ENCODE assay signal across 1 cellular context in genomic region chr11:65899356-65900124, GRCh38.
TF ChIP-seq lines count a peak whose summit lies in the region.

No MANE protein-coding gene starts in this region.

TF ChIP-seq in HepG2, 621 proteins besides CTCF, POLR2A, EP300 and RAD21 (continued from another document and continues in another):
- TF ChIP-seq ZBTB26 (CRISPR knock-in tag; IDR thresholded peaks at IDR 0.05; ENCODE audit: borderline replicate concordance) (no peak; the same call in 1 of the 2 replicates), CHD4 (IDR thresholded peaks at IDR 0.05; ENCODE audit: borderline replicate concordance, low read length) (no peak), PAWR (CRISPR knock-in tag; IDR thresholded peaks at IDR 0.05; ENCODE audit: borderline replicate concordance) (no peak), ZNF616 (CRISPR knock-in tag; IDR thresholded peaks at IDR 0.05; ENCODE audit: low read depth) (no peak), GATAD2A (CRISPR knock-in tag; IDR thresholded peaks at IDR 0.05) (peak; percentile 56; the same call in 1 of the 2 replicates), PHF21A (CRISPR knock-in tag; IDR thresholded peaks at IDR 0.05) (peak; percentile 30; the same call in 1 of the 2 replicates), SMYD3 (CRISPR knock-in tag; IDR thresholded peaks at IDR 0.05) (0 out of 2 replicates have a peak, but pooled peaks have one; percentile 34), ZFP36L1 (CRISPR knock-in tag; IDR thresholded peaks at IDR 0.05) (peak; percentile 80; the same call in 1 of the 2 replicates), NFATC3 (CRISPR knock-in tag; IDR thresholded peaks at IDR 0.05) (no peak), ZSCAN21 (CRISPR knock-in tag; IDR thresholded peaks at IDR 0.05; ENCODE audit: borderline replicate concordance) (peak; percentile 87; the same call in 1 of the 2 replicates), ETS1 (CRISPR knock-in tag; IDR thresholded peaks at IDR 0.05) (no peak), ZNF205 (CRISPR knock-in tag; IDR thresholded peaks at IDR 0.05) (0 out of 2 replicates have a peak, but pooled peaks have one; percentile 15), PCBP2 (optimal IDR thresholded peaks at IDR 0.05; ENCODE audit: low read depth, low read length, poor library complexity, severe bottlenecking) (no peak), BRCA1 (CRISPR knock-in tag; IDR thresholded peaks at IDR 0.05) (no peak), ETV6 (CRISPR knock-in tag; conservative IDR thresholded peaks at IDR 0.05) (0 out of 2 replicates have a peak, but pooled peaks have one; percentile 60), SIX4 (CRISPR knock-in tag; IDR thresholded peaks at IDR 0.05) (no peak), TBP (CRISPR knock-in tag; IDR thresholded peaks at IDR 0.05) (no peak), ZNF614 (CRISPR knock-in tag; IDR thresholded peaks at IDR 0.05; ENCODE audit: borderline replicate concordance) (peak; percentile 69; the same call in 1 of the 2 replicates), ATRX (CRISPR knock-in tag; IDR thresholded peaks at IDR 0.05; ENCODE audit: borderline replicate concordance) (no peak), SOX13 (IDR thresholded peaks at IDR 0.05) (no peak), SOX13 (CRISPR knock-in tag; conservative IDR thresholded peaks at IDR 0.05 in 1 of 2, IDR thresholded peaks at IDR 0.05 in 1 of 2) (peak in 1 of 2 experiments; percentile 21; a peak in 1 of 4 replicates), EED (CRISPR knock-in tag; IDR thresholded peaks at IDR 0.05) (peak; percentile 74), KAT7 (CRISPR knock-in tag; IDR thresholded peaks at IDR 0.05; ENCODE audit: borderline replicate concordance) (0 out of 2 replicates have a peak, but pooled peaks have one; percentile 38), ZNF580 (CRISPR knock-in tag; IDR thresholded peaks at IDR 0.05; ENCODE audit: borderline replicate concordance, low read depth) (0 out of 2 replicates have a peak, but pooled peaks have one; percentile 37), ZNF124 (CRISPR knock-in tag; IDR thresholded peaks at IDR 0.05) (no peak), KDM3A (CRISPR knock-in tag; IDR thresholded peaks at IDR 0.05; ENCODE audit: low read depth) (no peak), JARID2 (CRISPR knock-in tag; IDR thresholded peaks at IDR 0.05; ENCODE audit: insufficient replicate concordance) (no peak), CENPX (CRISPR knock-in tag; IDR thresholded peaks at IDR 0.05) (no peak), NCOA2 (CRISPR knock-in tag; IDR thresholded peaks at IDR 0.05) (peak; percentile 21; the same call in 1 of the 2 replicates), ZNF503 (CRISPR knock-in tag; IDR thresholded peaks at IDR 0.05) (no peak), PHF20 (CRISPR knock-in tag; IDR thresholded peaks at IDR 0.05) (no peak; the same call in 1 of the 2 replicates), STAG1 (CRISPR knock-in tag; IDR thresholded peaks at IDR 0.05) (no peak), ZSCAN29 (CRISPR knock-in tag; conservative IDR thresholded peaks at IDR 0.05) (no peak), RBM39 (IDR thresholded peaks at IDR 0.05; ENCODE audit: low read depth, low read length, poor library complexity, severe bottlenecking) (peak; percentile 99), ATF7 (IDR thresholded peaks at IDR 0.05) (no peak), ATF7 (CRISPR knock-in tag; IDR thresholded peaks at IDR 0.05) (no peak), NR2F6 (IDR thresholded peaks at IDR 0.05) (no peak), NR2F6 (CRISPR knock-in tag; IDR thresholded peaks at IDR 0.05) (no peak; the same call in 1 of the 2 replicates), GLI4 (CRISPR knock-in tag; IDR thresholded peaks at IDR 0.05; ENCODE audit: borderline replicate concordance) (peak; percentile 77; the same call in 1 of the 2 replicates), KLF6 (CRISPR knock-in tag; IDR thresholded peaks at IDR 0.05) (0 out of 2 replicates have a peak, but pooled peaks have one; percentile 44), ADNP (CRISPR knock-in tag; IDR thresholded peaks at IDR 0.05) (no peak), ZBTB39 (CRISPR knock-in tag; IDR thresholded peaks at IDR 0.05) (peak; percentile 72; the same call in 1 of the 2 replicates), SIN3A (IDR thresholded peaks at IDR 0.05; ENCODE audit: borderline replicate concordance, low read depth, low read length) (peak; percentile 31; the same call in 1 of the 2 replicates), ZNF674 (CRISPR knock-in tag; IDR thresholded peaks at IDR 0.05; ENCODE audit: low read depth) (no peak), KDM5B (CRISPR knock-in tag; IDR thresholded peaks at IDR 0.05; ENCODE audit: borderline replicate concordance) (peak; percentile 72; the same call in 1 of the 2 replicates), ARID2 (CRISPR knock-in tag; IDR thresholded peaks at IDR 0.05; ENCODE audit: borderline replicate concordance) (peak; percentile 91), YY1 (IDR thresholded peaks at IDR 0.05; ENCODE audit: insufficient read depth, insufficient replicate concordance, low read depth, low read length) (peak; percentile 48), REPIN1 (CRISPR knock-in tag; IDR thresholded peaks at IDR 0.05; ENCODE audit: borderline replicate concordance, low read depth) (peak; percentile 47; the same call in 1 of the 2 replicates)
- TF ChIP-seq, protein P1, sequence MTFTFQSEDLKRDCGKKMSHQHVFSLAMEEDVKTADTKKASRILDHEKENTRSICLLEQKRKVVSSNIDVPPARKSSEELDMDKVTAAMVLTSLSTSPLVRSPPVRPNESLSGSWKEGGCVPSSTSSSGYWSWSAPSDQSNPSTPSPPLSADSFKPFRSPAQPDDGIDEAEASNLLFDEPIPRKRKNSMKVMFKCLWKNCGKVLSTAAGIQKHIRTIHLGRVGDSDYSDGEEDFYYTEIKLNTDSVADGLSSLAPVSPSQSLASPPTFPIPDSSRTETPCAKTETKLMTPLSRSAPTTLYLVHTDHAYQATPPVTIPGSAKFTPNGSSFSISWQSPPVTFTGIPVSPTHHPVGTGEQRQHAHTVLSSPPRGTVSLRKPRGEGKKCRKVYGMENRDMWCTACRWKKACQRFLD (CRISPR knock-in tag; IDR thresholded peaks at IDR 0.05; ENCODE audit: borderline replicate concordance), result no peak
- TF ChIP-seq, protein P2, sequence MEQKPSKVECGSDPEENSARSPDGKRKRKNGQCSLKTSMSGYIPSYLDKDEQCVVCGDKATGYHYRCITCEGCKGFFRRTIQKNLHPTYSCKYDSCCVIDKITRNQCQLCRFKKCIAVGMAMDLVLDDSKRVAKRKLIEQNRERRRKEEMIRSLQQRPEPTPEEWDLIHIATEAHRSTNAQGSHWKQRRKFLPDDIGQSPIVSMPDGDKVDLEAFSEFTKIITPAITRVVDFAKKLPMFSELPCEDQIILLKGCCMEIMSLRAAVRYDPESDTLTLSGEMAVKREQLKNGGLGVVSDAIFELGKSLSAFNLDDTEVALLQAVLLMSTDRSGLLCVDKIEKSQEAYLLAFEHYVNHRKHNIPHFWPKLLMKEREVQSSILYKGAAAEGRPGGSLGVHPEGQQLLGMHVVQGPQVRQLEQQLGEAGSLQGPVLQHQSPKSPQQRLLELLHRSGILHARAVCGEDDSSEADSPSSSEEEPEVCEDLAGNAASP (CRISPR knock-in tag; IDR thresholded peaks at IDR 0.05; ENCODE audit: borderline replicate concordance), result peak; percentile 37; the same call in 1 of the 2 replicates
- TF ChIP-seq, protein P3, sequence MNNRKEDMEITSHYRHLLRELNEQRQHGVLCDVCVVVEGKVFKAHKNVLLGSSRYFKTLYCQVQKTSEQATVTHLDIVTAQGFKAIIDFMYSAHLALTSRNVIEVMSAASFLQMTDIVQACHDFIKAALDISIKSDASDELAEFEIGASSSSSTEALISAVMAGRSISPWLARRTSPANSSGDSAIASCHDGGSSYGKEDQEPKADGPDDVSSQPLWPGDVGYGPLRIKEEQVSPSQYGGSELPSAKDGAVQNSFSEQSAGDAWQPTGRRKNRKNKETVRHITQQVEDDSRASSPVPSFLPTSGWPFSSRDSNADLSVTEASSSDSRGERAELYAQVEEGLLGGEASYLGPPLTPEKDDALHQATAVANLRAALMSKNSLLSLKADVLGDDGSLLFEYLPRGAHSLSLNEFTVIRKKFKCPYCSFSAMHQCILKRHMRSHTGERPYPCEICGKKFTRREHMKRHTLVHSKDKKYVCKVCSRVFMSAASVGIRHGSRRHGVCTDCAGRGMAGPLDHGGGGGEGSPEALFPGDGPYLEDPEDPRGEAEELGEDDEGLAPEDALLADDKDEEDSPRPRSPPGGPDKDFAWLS (CRISPR knock-in tag; IDR thresholded peaks at IDR 0.05; ENCODE audit: borderline replicate concordance), result no peak
- TF ChIP-seq, protein P4, sequence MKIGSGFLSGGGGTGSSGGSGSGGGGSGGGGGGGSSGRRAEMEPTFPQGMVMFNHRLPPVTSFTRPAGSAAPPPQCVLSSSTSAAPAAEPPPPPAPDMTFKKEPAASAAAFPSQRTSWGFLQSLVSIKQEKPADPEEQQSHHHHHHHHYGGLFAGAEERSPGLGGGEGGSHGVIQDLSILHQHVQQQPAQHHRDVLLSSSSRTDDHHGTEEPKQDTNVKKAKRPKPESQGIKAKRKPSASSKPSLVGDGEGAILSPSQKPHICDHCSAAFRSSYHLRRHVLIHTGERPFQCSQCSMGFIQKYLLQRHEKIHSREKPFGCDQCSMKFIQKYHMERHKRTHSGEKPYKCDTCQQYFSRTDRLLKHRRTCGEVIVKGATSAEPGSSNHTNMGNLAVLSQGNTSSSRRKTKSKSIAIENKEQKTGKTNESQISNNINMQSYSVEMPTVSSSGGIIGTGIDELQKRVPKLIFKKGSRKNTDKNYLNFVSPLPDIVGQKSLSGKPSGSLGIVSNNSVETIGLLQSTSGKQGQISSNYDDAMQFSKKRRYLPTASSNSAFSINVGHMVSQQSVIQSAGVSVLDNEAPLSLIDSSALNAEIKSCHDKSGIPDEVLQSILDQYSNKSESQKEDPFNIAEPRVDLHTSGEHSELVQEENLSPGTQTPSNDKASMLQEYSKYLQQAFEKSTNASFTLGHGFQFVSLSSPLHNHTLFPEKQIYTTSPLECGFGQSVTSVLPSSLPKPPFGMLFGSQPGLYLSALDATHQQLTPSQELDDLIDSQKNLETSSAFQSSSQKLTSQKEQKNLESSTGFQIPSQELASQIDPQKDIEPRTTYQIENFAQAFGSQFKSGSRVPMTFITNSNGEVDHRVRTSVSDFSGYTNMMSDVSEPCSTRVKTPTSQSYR (CRISPR knock-in tag; IDR thresholded peaks at IDR 0.05; ENCODE audit: borderline replicate concordance), result no peak
- TF ChIP-seq, protein P5, sequence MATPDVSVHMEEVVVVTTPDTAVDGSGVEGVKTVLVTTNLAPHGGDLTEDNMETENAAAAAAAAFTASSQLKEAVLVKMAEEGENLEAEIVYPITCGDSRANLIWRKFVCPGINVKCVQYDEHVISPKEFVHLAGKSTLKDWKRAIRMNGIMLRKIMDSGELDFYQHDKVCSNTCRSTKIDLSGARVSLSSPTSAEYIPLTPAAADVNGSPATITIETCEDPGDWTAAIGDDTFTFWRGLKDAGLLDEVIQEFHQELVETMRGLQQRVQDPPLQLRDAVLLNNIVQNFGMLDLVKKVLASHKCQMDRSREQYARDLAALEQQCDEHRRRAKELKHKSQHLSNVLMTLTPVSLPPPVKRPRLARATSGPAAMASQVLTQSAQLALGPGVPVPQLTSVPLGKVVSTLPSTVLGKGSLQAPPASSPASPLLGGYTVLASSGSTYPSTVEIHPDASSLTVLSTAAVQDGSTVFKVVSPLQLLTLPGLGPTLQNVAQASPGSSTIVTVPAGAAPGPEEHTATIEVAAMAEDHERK (CRISPR knock-in tag; IDR thresholded peaks at IDR 0.05; ENCODE audit: low read depth), result no peak
